ENCODE assay signal across 8 cellular contexts in the genomic region with DNA sequence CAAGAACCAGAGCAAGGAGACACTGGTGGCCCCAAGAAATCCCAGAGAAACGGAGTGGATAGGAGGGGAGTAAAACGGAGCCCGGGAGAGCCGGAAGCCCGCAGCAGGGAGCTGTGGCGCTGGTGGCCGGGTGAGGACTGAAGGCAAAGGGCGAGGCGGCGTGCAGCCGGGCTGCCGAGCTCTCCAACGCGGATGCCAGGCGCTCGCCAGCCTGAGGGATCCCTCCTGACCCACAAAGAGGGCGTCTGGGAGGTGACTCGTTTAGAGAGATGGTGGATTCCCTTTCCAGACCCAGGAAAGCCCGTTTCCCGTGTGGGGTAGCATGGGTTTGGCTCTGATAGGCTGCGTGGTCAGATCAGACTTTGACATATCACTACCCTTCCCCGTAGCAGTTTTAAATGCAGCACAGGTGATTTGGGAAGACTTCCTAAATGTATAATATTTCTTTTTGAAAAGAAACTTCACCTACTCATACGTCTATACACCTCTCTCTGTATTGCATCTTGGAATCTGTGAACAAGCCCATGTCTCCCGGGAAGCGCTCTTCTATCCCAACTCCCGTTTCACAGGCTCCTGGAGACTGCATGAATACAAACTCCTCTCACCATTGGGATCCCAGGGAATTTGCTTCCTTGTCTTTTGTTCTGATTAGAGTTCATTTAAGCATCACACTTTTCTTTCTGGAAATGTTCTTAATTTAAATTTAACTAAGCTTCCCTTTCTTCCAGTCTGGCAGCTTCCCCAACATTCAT.
A peak's percentile ranks its signal among the peaks of the same experiment; 100 is the strongest.
DNase-seq lines count a peak whose midpoint lies in the region; ATAC-seq, FAIRE-seq and TF ChIP-seq lines count a peak whose summit lies in the region.

No MANE protein-coding gene starts in this region.

- intact Hi-C loops in activated T-helper 2 cell treated with anti-CD3 and anti-CD28 coated beads, Interferon-gamma antibody, Interleukin-2, Interleukin-4, amounts not matched to agents 10 μg/mL and 5 μg/mL and 100 μg/mL, durations not matched to agents 14 hours and 24 hours and 36 hours (cut with micrococcal nuclease), result loop anchor here (1.0 to 2.0 kb wide), 3 partner anchors 93 to 155 kb away; no protein-coding TSS in a partner anchor
- intact Hi-C loops in Right ventricle myocardium superior (cut with DNase I), result no loop called here

- H3K27ac Mint-ChIP-seq in activated T-helper 2 cell treated with anti-CD3 and anti-CD28 coated beads, Interferon-gamma antibody, Interleukin-2, Interleukin-4, amounts not matched to agents 10 μg/mL and 5 μg/mL and 100 μg/mL, durations not matched to agents 14 hours and 24 hours and 36 hours, result peak overlapping the region; percentile 94
- no peak overlapping the region for H3K27ac Mint-ChIP-seq in progenitor cell of endocrine pancreas

- peak; percentile 23 for DNase-seq in NCI-H345 (lab: John Stamatoyannopoulos, UW)
- no peak for DNase-seq in NCI-H345 treated with DMSO at 0.1 percent for 48 hours (lab: John Stamatoyannopoulos, UW; ENCODE audit: unreplicated experiment)
- DNase-seq in M059J (ENCODE audit: low read depth), result peak; percentile 66
- DNase-seq in activated T-helper 2 cell treated with anti-CD3 and anti-CD28 coated beads, Interferon-gamma antibody, Interleukin-2, Interleukin-4, amounts not matched to agents 10 μg/mL and 5 μg/mL and 100 μg/mL, durations not matched to agents 14 hours and 24 hours and 36 hours (ENCODE audit: low spot score), result peak; percentile 27
- peak; percentile 64 for DNase-seq in Right ventricle myocardium superior
- DNase-seq in progenitor cell of endocrine pancreas (ENCODE audit: low spot score, unreplicated experiment), result peak; percentile 16
- DNase-seq in HTR-8/SVneo (ENCODE audit: insufficient read length, low spot score), result no peak
- no peak for DNase-seq in cerebellar nuclear complex (lab: John Stamatoyannopoulos, UW)

- no peaks in the 10 kb centered on the region for H3K27me3 Mint-ChIP-seq in activated T-helper 2 cell treated with anti-CD3 and anti-CD28 coated beads, Interferon-gamma antibody, Interleukin-2, Interleukin-4, amounts not matched to agents 10 μg/mL and 5 μg/mL and 100 μg/mL, durations not matched to agents 14 hours and 24 hours and 36 hours (ENCODE audit: low read depth)
- H3K27me3 Mint-ChIP-seq in progenitor cell of endocrine pancreas, result peaks cover 77% of the 10 kb centered on the region

- H3K9me3 Mint-ChIP-seq in activated T-helper 2 cell treated with anti-CD3 and anti-CD28 coated beads, Interferon-gamma antibody, Interleukin-2, Interleukin-4, amounts not matched to agents 10 μg/mL and 5 μg/mL and 100 μg/mL, durations not matched to agents 14 hours and 24 hours and 36 hours, result no peaks in the 10 kb centered on the region
- no peaks in the 10 kb centered on the region for H3K9me3 Mint-ChIP-seq in progenitor cell of endocrine pancreas (ENCODE audit: low read depth)

- peaks cover 34% of the 10 kb centered on the region for H3K36me3 Mint-ChIP-seq in activated T-helper 2 cell treated with anti-CD3 and anti-CD28 coated beads, Interferon-gamma antibody, Interleukin-2, Interleukin-4, amounts not matched to agents 10 μg/mL and 5 μg/mL and 100 μg/mL, durations not matched to agents 14 hours and 24 hours and 36 hours (ENCODE audit: low read depth)
- H3K36me3 Mint-ChIP-seq in progenitor cell of endocrine pancreas (ENCODE audit: insufficient read depth), result no peaks in the 10 kb centered on the region

- no peak for TF ChIP-seq CTCF in progenitor cell of endocrine pancreas (IDR thresholded peaks at IDR 0.05; ENCODE audit: unreplicated experiment)

- peak; percentile 58 for ATAC-seq in Right ventricle myocardium superior (ENCODE audit: poor library complexity)

- peak overlapping the region; percentile 94 for H3K4me3 Mint-ChIP-seq in activated T-helper 2 cell treated with anti-CD3 and anti-CD28 coated beads, Interferon-gamma antibody, Interleukin-2, Interleukin-4, amounts not matched to agents 10 μg/mL and 5 μg/mL and 100 μg/mL, durations not matched to agents 14 hours and 24 hours and 36 hours (ENCODE audit: low read depth)
- peak overlapping the region; percentile 73 for H3K4me3 Mint-ChIP-seq in progenitor cell of endocrine pancreas (ENCODE audit: low read depth)

- peaks cover 46% of the 10 kb centered on the region for H3K4me1 Mint-ChIP-seq in activated T-helper 2 cell treated with anti-CD3 and anti-CD28 coated beads, Interferon-gamma antibody, Interleukin-2, Interleukin-4, amounts not matched to agents 10 μg/mL and 5 μg/mL and 100 μg/mL, durations not matched to agents 14 hours and 24 hours and 36 hours (ENCODE audit: low read depth)
- H3K4me1 Mint-ChIP-seq in progenitor cell of endocrine pancreas (ENCODE audit: low read depth), result peaks cover 12% of the 10 kb centered on the region

- no peak for FAIRE-seq in HTR-8/SVneo (lab: Jason Lieb, UNC)

Comparison
In these comparisons a context has a peak if more than half of its experiments do, and no peak if none do; other contexts are left out.
1. DNase-seq: peak in NCI-H345 (single experiment), M059J (single experiment), activated T-helper 2 cell treated with anti-CD3 and anti-CD28 coated beads, Interferon-gamma antibody, Interleukin-2, Interleukin-4, amounts not matched to agents 10 μg/mL and 5 μg/mL and 100 μg/mL, durations not matched to agents 14 hours and 24 hours and 36 hours (single experiment), Right ventricle myocardium superior (single experiment) and progenitor cell of endocrine pancreas (single experiment); none in NCI-H345 treated with DMSO at 0.1 percent for 48 hours (single experiment), HTR-8/SVneo (single experiment) and cerebellar nuclear complex (0 of 2).